ENCODE assay signal across 1 cellular context in the genomic region with DNA sequence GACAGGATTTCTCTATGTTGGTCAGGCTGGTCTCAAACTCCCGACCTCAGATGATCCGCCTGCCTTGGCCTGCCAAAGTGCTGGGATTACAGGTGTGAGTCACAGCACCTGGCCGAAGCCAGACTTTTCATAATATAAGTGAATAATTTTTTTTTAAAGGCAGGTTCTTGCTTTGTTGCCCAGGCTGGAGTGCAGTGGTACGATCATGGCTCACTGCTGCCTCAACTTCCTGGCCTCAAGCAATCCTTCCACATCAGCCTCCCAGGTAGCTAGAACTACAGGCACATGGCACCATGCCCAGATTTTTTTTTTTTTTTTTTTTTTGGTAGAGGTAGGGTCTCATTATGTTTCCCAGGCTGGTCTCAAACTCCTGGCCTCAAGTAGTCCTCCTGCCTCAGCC. TPM values are rescaled to one million over a fixed set of nuclear protein-coding genes. Genes with fewer than 3 reads are reported as not detected.
"Had no signal": no experiment of that assay in that cellular context is flagged by ENCODE, and none has a peak within 500 bp of the region (broad histone marks: within the 10 kb centered on the region; RNA-seq: fewer than 3 reads in every experiment).

No MANE protein-coding gene starts in this region.

RNA-seq across cellular contexts. Expression of a gene that starts 49.1 kb away (rescaled TPM):
- total RNA-seq: naive thymus-derived CD4-positive, alpha-beta T cell had no signal
- polyA plus RNA-seq: naive thymus-derived CD4-positive, alpha-beta T cell had no signal
